24 cellular contexts compared by ENCODE assay signal in the genomic region with DNA sequence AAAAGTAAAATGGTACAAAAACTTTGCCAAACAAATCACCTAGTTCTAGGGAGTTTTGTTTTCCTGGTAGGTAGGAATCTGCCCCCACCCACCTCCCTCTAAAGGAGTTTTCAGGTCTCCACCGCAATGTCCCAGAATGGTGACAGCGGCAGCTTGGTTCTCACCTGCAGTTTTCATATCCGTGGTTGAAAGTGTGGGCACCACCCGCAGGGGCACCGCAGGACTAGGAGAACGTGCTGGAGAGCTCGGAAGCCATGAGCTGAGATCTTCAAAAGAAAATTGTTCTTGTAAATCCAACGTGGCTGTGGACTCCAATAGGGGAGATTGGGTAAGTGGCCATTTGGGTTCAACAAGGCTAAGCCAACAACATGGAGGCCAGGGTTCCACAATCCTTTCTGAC.
"Had no signal": no experiment of that assay in that cellular context is flagged by ENCODE, and none has a peak within 500 bp of the region (broad histone marks: within the 10 kb centered on the region; RNA-seq: fewer than 3 reads in every experiment).

No MANE protein-coding gene starts in this region.

- H3K4me1 ChIP-seq: colonic mucosa, esophagus muscularis mucosa, esophagus squamous epithelium, foreskin keratinocyte, gastrocnemius medialis, gastroesophageal sphincter, heart left ventricle, heart right ventricle had no signal

- H3K27ac ChIP-seq: colonic mucosa, coronary artery, dorsolateral prefrontal cortex, epithelial cell of prostate, esophagus muscularis mucosa, esophagus squamous epithelium, foreskin keratinocyte, gastrocnemius medialis, gastroesophageal sphincter, heart left ventricle, heart right ventricle had no signal

- H3K9me3 ChIP-seq: colonic mucosa, esophagus muscularis mucosa, esophagus squamous epithelium, gastrocnemius medialis, gastroesophageal sphincter, heart left ventricle, heart right ventricle had no signal

- H3K4me3 ChIP-seq: colonic mucosa, coronary artery, dorsolateral prefrontal cortex, esophagus muscularis mucosa, esophagus squamous epithelium, gastrocnemius medialis, gastroesophageal sphincter, heart left ventricle, heart right ventricle had no signal

- DNase-seq: colonic mucosa; cortex of kidney; dermis blood vessel endothelial cell; dorsolateral prefrontal cortex; effector CD4-positive, alpha-beta T cell; effector CD8-positive, alpha-beta T cell; effector memory CD4-positive, alpha-beta T cell; effector memory CD8-positive, alpha-beta T cell; endodermal cell; erythroblast; esophagus squamous epithelium; foreskin fibroblast; foreskin keratinocyte; foreskin melanocyte; gastrocnemius medialis; glutamatergic neuron; head of caudate nucleus; heart left ventricle; heart right ventricle had no signal

- H3K27me3 ChIP-seq: colonic mucosa, dorsolateral prefrontal cortex, esophagus muscularis mucosa, esophagus squamous epithelium, foreskin keratinocyte, gastrocnemius medialis, gastroesophageal sphincter, heart left ventricle, heart right ventricle had no signal

- ATAC-seq: effector memory CD8-positive, alpha-beta T cell; esophagus mucosa; foreskin keratinocyte; gastrocnemius medialis; gastroesophageal sphincter; heart left ventricle; heart right ventricle had no signal
